Comparison of ENCODE assay signal across 9 cellular contexts in genomic region chr2:70767699-70768584, GRCh38. TPM values are rescaled to one million over a fixed set of nuclear protein-coding genes. Genes with fewer than 3 reads are reported as not detected.
DNase-seq lines count a peak whose midpoint lies in the region; ATAC-seq, FAIRE-seq and TF ChIP-seq lines count a peak whose summit lies in the region.
"Had no signal": no experiment of that assay in that cellular context is flagged by ENCODE, and none has a peak within 500 bp of the region (broad histone marks: within the 10 kb centered on the region; RNA-seq: fewer than 3 reads in every experiment).

Gene ADD2 (minus strand): TSS chr2:70768200. CDS start chr2:70706408, 61,792 bp downstream.

- TF ChIP-seq CTCF in Peyer's patch (IDR thresholded peaks at IDR 0.05): no peak

- H3K4me1 Mint-ChIP-seq in CD4-positive, CD25-positive, alpha-beta regulatory T cell: peaks cover 5 to 18% (median 9%) of the 10 kb centered on the region in 4 donors

- H3K36me3 ChIP-seq in CD4-positive, CD25-positive, alpha-beta regulatory T cell (ENCODE audit: control insufficient read depth, insufficient read depth, low read length): no peaks in the 10 kb centered on the region
- H3K36me3 ChIP-seq in Peyer's patch: no peaks in the 10 kb centered on the region
- H3K36me3 ChIP-seq in small intestine (ENCODE audit: control insufficient read depth in 2 of 2, insufficient read depth in 2 of 2, low read length in 2 of 2): no peaks in the 10 kb centered on the region

- H3K4me3 Mint-ChIP-seq in CD4-positive, CD25-positive, alpha-beta regulatory T cell: peak within 1 kb of the TSS in 3 of 4 donors; percentile 75 to 86 (median 76)

- no peak within 1 kb of the TSS for H3K27ac ChIP-seq in CD4-positive, CD25-positive, alpha-beta regulatory T cell (ENCODE audit: insufficient read depth, low read length, poor library complexity, severe bottlenecking)
- H3K27ac ChIP-seq in Peyer's patch: peak within 1 kb of the TSS in 1 of 4 donors; percentile 52
- no peak within 1 kb of the TSS for H3K27ac ChIP-seq in small intestine (ENCODE audit: low read depth in 1 of 2, low read length in 1 of 2)

- peak in 1 of 3 donors; percentile 35 for DNase-seq in CD4-positive, CD25-positive, alpha-beta regulatory T cell
- DNase-seq in Peyer's patch (peak in 2 of 3 donors; percentile 33 to 56), astrocyte of the hippocampus (ENCODE audit: low read depth, low spot score) (peak; percentile 87), small intestine (no peak), OCI-M1 (lab: John Stamatoyannopoulos, UW) (no peak)

- ATAC-seq in CD4-positive, CD25-positive, alpha-beta regulatory T cell (ENCODE audit: low read depth in 2 of 2): peak; percentile 47 to 48
- ATAC-seq in HG03432 (IDR thresholded peaks at IDR 0.05; ENCODE audit: unreplicated experiment): peak; percentile 52
- no peak for ATAC-seq in HG03135 (IDR thresholded peaks at IDR 0.05; ENCODE audit: unreplicated experiment)
- ATAC-seq: HCT116 had no signal

- H3K4me1 ChIP-seq in CD4-positive, CD25-positive, alpha-beta regulatory T cell (ENCODE audit: control insufficient read depth, insufficient read depth, low read length, poor library complexity, severe bottlenecking): peaks cover 13% of the 10 kb centered on the region
- H3K4me1 ChIP-seq in Peyer's patch: peaks cover 0 to 14% (median 4%) of the 10 kb centered on the region in 4 donors
- peaks cover 0 to 3% of the 10 kb centered on the region in 2 donors for H3K4me1 ChIP-seq in small intestine (ENCODE audit: control insufficient read depth in 2 of 2, insufficient read depth in 1 of 2, low read depth in 1 of 2, low read length in 1 of 2)

- no peak for FAIRE-seq in small intestine (lab: Jason Lieb, UNC)

- H3K27me3 ChIP-seq in CD4-positive, CD25-positive, alpha-beta regulatory T cell (ENCODE audit: control insufficient read depth, insufficient read depth, low read length): peaks cover 34% of the 10 kb centered on the region
- H3K27me3 ChIP-seq in Peyer's patch (peaks cover 0 to 26% of the 10 kb centered on the region in 2 donors), small intestine (ENCODE audit: control insufficient read depth in 2 of 2, insufficient read depth in 2 of 2, low read length in 2 of 2) (peaks cover 4 to 26% of the 10 kb centered on the region in 2 donors)

- TF ChIP-seq POLR2A in Peyer's patch (IDR thresholded peaks at IDR 0.05): no peak

- H3K4me3 ChIP-seq in CD4-positive, CD25-positive, alpha-beta regulatory T cell (ENCODE audit: low read depth, low read length): no peak within 1 kb of the TSS
- peak within 1 kb of the TSS; percentile 24 to 43 (median 38) for H3K4me3 ChIP-seq in Peyer's patch
- peak within 1 kb of the TSS; percentile 44 for H3K4me3 ChIP-seq in iPS-18c (ENCODE audit: insufficient read depth, low read depth, low read length)
- H3K4me3 ChIP-seq in small intestine (ENCODE audit: low read depth in 1 of 2, low read length in 2 of 2): peak within 1 kb of the TSS; percentile 14 to 23

- peak within 1 kb of the TSS in 1 of 3 donors; percentile 15 for H3K27ac Mint-ChIP-seq in CD4-positive, CD25-positive, alpha-beta regulatory T cell

- peaks cover 63% of the 10 kb centered on the region for H3K27me3 Mint-ChIP-seq in CD4-positive, CD25-positive, alpha-beta regulatory T cell

- H3K9me3 ChIP-seq in CD4-positive, CD25-positive, alpha-beta regulatory T cell (ENCODE audit: control insufficient read depth in 2 of 2, low read length in 2 of 2): no peaks in the 10 kb centered on the region
- H3K9me3 ChIP-seq in Peyer's patch (no peaks in the 10 kb centered on the region), iPS-18c (ENCODE audit: control insufficient read depth, insufficient read depth, low read length) (peaks cover 2% of the 10 kb centered on the region), small intestine (ENCODE audit: control insufficient read depth, low read depth) (no peaks in the 10 kb centered on the region)

- no peaks in the 10 kb centered on the region for H3K36me3 Mint-ChIP-seq in CD4-positive, CD25-positive, alpha-beta regulatory T cell

- 1 to 4% (median 3%) methylated on average over 51 to 70 of the region's 74 CpGs for WGBS in small intestine, 3 donors

- H3K9me3 Mint-ChIP-seq in CD4-positive, CD25-positive, alpha-beta regulatory T cell: peaks cover 0 to 3% (median 0%) of the 10 kb centered on the region in 7 donors

RNA-seq across cellular contexts. Expression of gene ADD2, which starts in this region (rescaled TPM):
- 0.67 TPM for total RNA-seq in CD4-positive, CD25-positive, alpha-beta regulatory T cell
- polyA plus RNA-seq in CD4-positive, CD25-positive, alpha-beta regulatory T cell: under 1 TPM in 1 of 4 donors, not detected in 3; 0.02 TPM
- 10 to 100 TPM in 1 of 4 donors, 1 to 10 TPM in 1, under 1 TPM in 1, not detected in 1; 0.28 to 14.0 (median 1.7) TPM for total RNA-seq in Peyer's patch
- 1 to 10 TPM in 1 of 3 donors, under 1 TPM in 1, not detected in 1; under 0.01 to 1.7 TPM for polyA plus RNA-seq in small intestine

Comparison
In these comparisons a context has a peak if more than half of its experiments do, and no peak if none do; other contexts are left out.
1. Peak in ATAC-seq in CD4-positive, CD25-positive, alpha-beta regulatory T cell; RNA of the gene not detected or under 1 TPM.
2. DNase-seq: peak in Peyer's patch (2 of 3) and astrocyte of the hippocampus (single experiment); none in small intestine (single experiment) and OCI-M1 (single experiment).